8 cellular contexts compared by ENCODE assay signal in the genomic region with DNA sequence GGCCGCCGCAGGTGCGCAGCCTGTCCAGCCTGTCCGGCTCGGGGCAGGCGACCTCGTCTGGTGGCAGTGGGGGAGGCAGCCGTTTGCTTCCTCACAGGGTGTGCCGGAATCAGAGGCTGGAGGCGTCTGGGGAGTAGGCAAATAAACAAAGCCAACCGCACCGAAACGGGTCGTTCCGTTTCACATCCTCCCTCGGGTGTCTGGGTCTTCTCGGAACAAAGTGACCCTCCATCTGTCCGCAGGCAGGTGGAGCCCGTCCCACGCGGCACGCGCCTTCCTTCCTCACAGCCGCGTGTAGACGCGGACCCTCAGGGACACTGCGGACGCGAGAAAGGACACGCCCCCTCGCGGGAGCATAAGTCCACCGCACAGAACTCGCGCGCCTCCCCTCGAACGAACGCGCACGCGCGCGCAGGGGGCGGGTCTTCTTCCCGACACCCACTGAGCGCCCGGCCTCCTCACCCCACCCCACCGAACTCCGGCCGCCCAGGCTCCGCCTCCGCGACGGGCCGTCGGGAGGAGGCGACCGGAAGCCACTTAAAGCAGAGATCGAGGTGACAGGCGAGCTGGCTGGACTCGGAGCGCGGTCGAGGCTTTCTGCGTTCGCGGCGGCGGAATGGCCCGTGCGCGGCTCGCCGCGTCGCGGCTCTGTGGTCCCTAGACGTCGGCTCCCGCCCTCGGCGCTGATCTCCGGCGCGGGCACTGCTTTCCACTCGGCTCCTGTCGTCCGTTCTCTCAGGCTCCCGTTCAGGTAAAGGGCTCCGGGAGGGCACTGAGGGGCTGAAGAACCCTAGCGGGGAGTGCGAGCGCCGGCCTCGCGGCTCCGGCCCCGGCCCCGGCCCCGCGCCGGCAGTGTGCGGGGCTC. TPM values are rescaled to one million over a fixed set of nuclear protein-coding genes. Genes with fewer than 3 reads are reported as not detected.
DNase-seq lines count a peak whose midpoint lies in the region; ATAC-seq and TF ChIP-seq lines count a peak whose summit lies in the region.

A gene with protein sequence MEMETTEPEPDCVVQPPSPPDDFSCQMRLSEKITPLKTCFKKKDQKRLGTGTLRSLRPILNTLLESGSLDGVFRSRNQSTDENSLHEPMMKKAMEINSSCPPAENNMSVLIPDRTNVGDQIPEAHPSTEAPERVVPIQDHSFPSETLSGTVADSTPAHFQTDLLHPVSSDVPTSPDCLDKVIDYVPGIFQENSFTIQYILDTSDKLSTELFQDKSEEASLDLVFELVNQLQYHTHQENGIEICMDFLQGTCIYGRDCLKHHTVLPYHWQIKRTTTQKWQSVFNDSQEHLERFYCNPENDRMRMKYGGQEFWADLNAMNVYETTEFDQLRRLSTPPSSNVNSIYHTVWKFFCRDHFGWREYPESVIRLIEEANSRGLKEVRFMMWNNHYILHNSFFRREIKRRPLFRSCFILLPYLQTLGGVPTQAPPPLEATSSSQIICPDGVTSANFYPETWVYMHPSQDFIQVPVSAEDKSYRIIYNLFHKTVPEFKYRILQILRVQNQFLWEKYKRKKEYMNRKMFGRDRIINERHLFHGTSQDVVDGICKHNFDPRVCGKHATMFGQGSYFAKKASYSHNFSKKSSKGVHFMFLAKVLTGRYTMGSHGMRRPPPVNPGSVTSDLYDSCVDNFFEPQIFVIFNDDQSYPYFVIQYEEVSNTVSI (plus strand): TSS at position 545 of the 865 bp plus-strand sequence. CDS start 3,108 bp downstream, outside the sequence.

- H3K4me1 Mint-ChIP-seq in HFFc6 (ENCODE audit: low read depth): peaks cover 45% of the 10 kb centered on the region
- peaks cover 45% of the 10 kb centered on the region for H3K4me1 Mint-ChIP-seq in activated naive CD4-positive, alpha-beta T cell treated with anti-CD3 and anti-CD28 coated beads, Interleukin-2, amount 10 ng/mL, durations not matched to agents 7 days and 5 days

- peak within 1 kb of the TSS; percentile 94 for H3K27ac Mint-ChIP-seq in HFFc6
- peak within 1 kb of the TSS; percentile 98 for H3K27ac Mint-ChIP-seq in activated naive CD4-positive, alpha-beta T cell treated with anti-CD3 and anti-CD28 coated beads, Interleukin-2, amount 10 ng/mL, durations not matched to agents 7 days and 5 days

- no peaks in the 10 kb centered on the region for H3K9me3 Mint-ChIP-seq in HFFc6
- H3K9me3 Mint-ChIP-seq in activated naive CD4-positive, alpha-beta T cell treated with anti-CD3 and anti-CD28 coated beads, Interleukin-2, amount 10 ng/mL, durations not matched to agents 7 days and 5 days: peaks cover 2% of the 10 kb centered on the region

- peak; percentile 98 to 99 for TF ChIP-seq POLR2A in gastroesophageal sphincter (IDR thresholded peaks at IDR 0.05)

- H3K27ac ChIP-seq in gastroesophageal sphincter: peak within 1 kb of the TSS; percentile 88 to 97 (median 95)

- peak within 1 kb of the TSS; percentile 87 for H3K4me3 ChIP-seq in GM08714 (ENCODE audit: low read length)
- H3K4me3 ChIP-seq in gastroesophageal sphincter: peak within 1 kb of the TSS; percentile 80 to 84

- peaks cover 0 to 17% of the 10 kb centered on the region in 2 donors for H3K36me3 ChIP-seq in gastroesophageal sphincter

- peak; percentile 95 for ATAC-seq in gastroesophageal sphincter

- 0% methylated on average over 5 to 10 of the region's 105 CpGs for WGBS in gastroesophageal sphincter (ENCODE audit: low coverage in 1 of 2), 2 donors

- H3K9me3 ChIP-seq in gastroesophageal sphincter: no peaks in the 10 kb centered on the region

- H3K27me3 Mint-ChIP-seq in HFFc6 (ENCODE audit: insufficient read depth): no peaks in the 10 kb centered on the region; the same call in 1 of the 2 replicates
- H3K27me3 Mint-ChIP-seq in activated naive CD4-positive, alpha-beta T cell treated with anti-CD3 and anti-CD28 coated beads, Interleukin-2, amount 10 ng/mL, durations not matched to agents 7 days and 5 days: peaks cover 11% of the 10 kb centered on the region

- no peaks in the 10 kb centered on the region for H3K27me3 ChIP-seq in gastroesophageal sphincter

- H3K4me3 Mint-ChIP-seq in HFFc6: peak within 1 kb of the TSS; percentile 98
- peak within 1 kb of the TSS; percentile 85 for H3K4me3 Mint-ChIP-seq in activated naive CD4-positive, alpha-beta T cell treated with anti-CD3 and anti-CD28 coated beads, Interleukin-2, amount 10 ng/mL, durations not matched to agents 7 days and 5 days

- DNase-seq in HFFc6: peak; percentile 97
- DNase-seq in NAMALWA (ENCODE audit: low spot score): peak; percentile 99
- DNase-seq in SK-N-DZ (ENCODE audit: low spot score): peak; percentile 98
- peak; percentile 99 for DNase-seq in activated naive CD4-positive, alpha-beta T cell treated with anti-CD3 and anti-CD28 coated beads, Interleukin-2, amount 10 ng/mL, durations not matched to agents 7 days and 5 days
- DNase-seq in non-pigmented ciliary epithelial cell (ENCODE audit: low read depth): peak; percentile 87
- peak; percentile 98 for DNase-seq in superior temporal gyrus (ENCODE audit: extremely low spot score)

- H3K36me3 Mint-ChIP-seq in HFFc6 (ENCODE audit: low read depth): peaks cover 36% of the 10 kb centered on the region
- peaks cover 32% of the 10 kb centered on the region for H3K36me3 Mint-ChIP-seq in activated naive CD4-positive, alpha-beta T cell treated with anti-CD3 and anti-CD28 coated beads, Interleukin-2, amount 10 ng/mL, durations not matched to agents 7 days and 5 days

- TF ChIP-seq EP300 in gastroesophageal sphincter (IDR thresholded peaks at IDR 0.05): no peak

- CTCF ChIA-PET in activated naive CD4-positive, alpha-beta T cell treated with anti-CD3 and anti-CD28 coated beads, Interleukin-2, amount 10 ng/mL, durations not matched to agents 7 days and 5 days (lab: Charles Lee): interaction anchor here (0.7 to 5.1 kb wide), 19 partner anchors 9 to 463 kb away, joined by 3 to 34 read pairs (median 5); partner anchors contain the start of gene SSR3

- H3K4me1 ChIP-seq in gastroesophageal sphincter: peaks cover 0 to 37% (median 4%) of the 10 kb centered on the region in 3 donors

- TF ChIP-seq CTCF in HFFc6 (IDR thresholded peaks at IDR 0.05): peak; percentile 80
- TF ChIP-seq CTCF in gastroesophageal sphincter (IDR thresholded peaks at IDR 0.05): peak; percentile 11 to 78 (median 68)

RNA-seq across cellular contexts. Expression of the gene that starts here (rescaled TPM):
- total RNA-seq in HFFc6 (2021; fragmentation: NEBNext Ultra II Directional; extraction: Animal tissue kit (Norgen Biotek cat#: 25700)): 10 to 100 TPM; 60.6 to 78.0 (median 67.4) TPM
- polyA plus RNA-seq in SK-N-DZ (2014; cell fraction: cytosol; rRNA removed): 5.9 and 6.3 TPM in 2 replicates
- 2.7 and 3.4 TPM in 2 replicates for polyA plus RNA-seq in SK-N-DZ (2014; cell fraction: nucleus; rRNA removed)
- 100 to 1,000 TPM in 1 of 4 donors, 10 to 100 TPM in 3; 49.8 to 144 (median 72.6) TPM for total RNA-seq in gastroesophageal sphincter

Comparison
In these comparisons a context has a peak if more than half of its experiments do, and no peak if none do; other contexts are left out.
1. Peak in every context shown above with its lines: DNase-seq, ATAC-seq, H3K4me3 ChIP-seq and H3K27ac ChIP-seq.